In the genomic region with DNA sequence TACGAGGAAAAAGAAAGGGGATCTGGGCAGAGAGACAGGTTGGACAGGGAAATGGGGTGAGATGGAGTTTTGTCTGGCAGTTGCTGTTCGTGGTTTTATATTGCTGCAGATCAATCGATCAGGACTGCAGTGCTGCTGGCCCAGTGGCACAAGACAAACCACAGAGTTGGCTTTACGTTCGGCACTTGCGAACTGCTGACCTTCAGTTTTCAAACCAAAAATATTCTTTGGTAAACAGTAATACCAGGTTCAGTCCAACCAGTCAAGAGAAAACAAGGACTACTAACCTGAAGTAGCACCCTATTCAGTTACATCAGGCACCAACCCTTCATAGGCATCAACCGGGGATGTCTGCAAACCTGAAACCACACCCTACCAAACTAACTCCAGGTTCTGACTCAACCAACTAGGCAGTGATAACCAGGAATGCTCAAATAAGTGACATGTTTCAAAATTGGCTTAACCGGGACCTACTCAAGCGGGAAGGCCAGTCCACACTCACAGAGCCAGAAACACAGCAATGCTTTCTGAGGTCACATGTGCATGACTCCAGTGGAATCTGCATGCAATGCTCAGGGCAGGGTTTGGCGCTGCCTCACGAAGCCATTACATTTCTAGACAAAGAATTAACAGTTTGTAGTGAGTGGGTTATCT, we compare ENCODE assay signal across 9 cellular contexts.
A peak's percentile ranks its signal among the peaks of the same experiment; 100 is the strongest.
DNase-seq lines count a peak whose midpoint lies in the region; ATAC-seq, FAIRE-seq and TF ChIP-seq lines count a peak whose summit lies in the region.
"Had no signal": no experiment of that assay in that cellular context is flagged by ENCODE, and none has a peak within 500 bp of the region (broad histone marks: within the 10 kb centered on the region; RNA-seq: fewer than 3 reads in every experiment).

No MANE protein-coding gene starts in this region.

- H2AK5ac ChIP-seq in IMR-90 (ENCODE audit: low read depth, low read length), result peak overlapping the region; percentile 76

- H3K56ac ChIP-seq in IMR-90 (ENCODE audit: extremely low read depth, insufficient read depth, low read length), result peak overlapping the region; percentile 97; the same call in 1 of the 2 replicates

- H3K4me3 ChIP-seq in IMR-90 (ENCODE audit: insufficient read depth, low read depth, low read length) (no peak overlapping the region), astrocyte of the spinal cord (ENCODE audit: low read depth, low read length) (peak overlapping the region; percentile 31), keratinocyte (ENCODE audit: control insufficient read depth in 2 of 3, extremely low read depth in 1 of 3, insufficient read depth in 2 of 3, low read depth in 1 of 3, low read length in 3 of 3) (no peak overlapping the region), stomach smooth muscle (ENCODE audit: low read length in 2 of 2) (peak overlapping the region in 1 of 2 donors; percentile 44)

- FAIRE-seq in keratinocyte (lab: Jason Lieb, UNC), result peak; percentile 60
- FAIRE-seq: islet of Langerhans had no signal

- H4K20me1 ChIP-seq in IMR-90 (ENCODE audit: insufficient read depth, low read length), result no peaks in the 10 kb centered on the region
- H4K20me1 ChIP-seq in keratinocyte (ENCODE audit: control insufficient read depth, extremely low read depth, insufficient read depth, low read length), result no peaks in the 10 kb centered on the region

- H2AFZ ChIP-seq in IMR-90 (replicated peaks; ENCODE audit: low read length, poor library complexity) (peak overlapping the region; percentile 17), keratinocyte (ENCODE audit: control insufficient read depth, low read length) (no peak overlapping the region)

- in situ Hi-C loops in IMR-90 (cut with MboI; ENCODE audit: low sequenced_read_pairs) (no loop called here), astrocyte of the spinal cord (cut with HindIII; ENCODE audit: low sequenced_read_pairs) (no loop called here)

- peak overlapping the region; percentile 100 for H3K4ac ChIP-seq in IMR-90 (ENCODE audit: low read depth, low read length)

- H2AK9ac ChIP-seq in IMR-90 (replicated peaks; ENCODE audit: low read depth, low read length, poor library complexity), result peak overlapping the region; percentile 1

- WGBS in IMR-90 (ENCODE audit: extremely low coverage in 2 of 2, insufficient read length in 1 of 2), 2 experiments, result 53% methylated on average over 4 of the region's 11 CpGs; no CpG with 5 or more reads in 1 of the 2 experiments

- H3K4me1 ChIP-seq in IMR-90 (ENCODE audit: control insufficient read depth, insufficient read depth, low read length) (peaks cover 22% of the 10 kb centered on the region), keratinocyte (ENCODE audit: control insufficient read depth, extremely low read depth, insufficient read depth, low read length) (peaks cover 31% of the 10 kb centered on the region), stomach smooth muscle (ENCODE audit: control insufficient read depth, insufficient read depth, low read length) (peaks cover 41% of the 10 kb centered on the region)

- ATAC-seq in IMR-90 (ENCODE audit: low read depth), result peak; percentile 9; the same call in 1 of the 2 replicates
- ATAC-seq in GM19397 (IDR thresholded peaks at IDR 0.05; ENCODE audit: unreplicated experiment), result no peak
- no peak for ATAC-seq in HG02623 (IDR thresholded peaks at IDR 0.05; ENCODE audit: unreplicated experiment)

- H3K36me3 ChIP-seq in IMR-90 (ENCODE audit: control insufficient read depth, insufficient read depth, low read length) (peaks cover 4% of the 10 kb centered on the region), keratinocyte (ENCODE audit: control insufficient read depth in 2 of 2, extremely low read depth in 1 of 2, insufficient read depth in 2 of 2, low read length in 2 of 2) (peaks cover 3 to 6% of the 10 kb centered on the region in 2 experiments), stomach smooth muscle (ENCODE audit: control insufficient read depth in 2 of 2, insufficient read depth in 2 of 2, low read length in 2 of 2) (no peaks in the 10 kb centered on the region)

- H2BK15ac ChIP-seq in IMR-90 (ENCODE audit: low read depth, low read length), result peak overlapping the region; percentile 49; the same call in 2 of the 3 replicates

- H3K18ac ChIP-seq in IMR-90 (ENCODE audit: low read depth, low read length), result peak overlapping the region; percentile 36

- peak overlapping the region; percentile 89 for H3K14ac ChIP-seq in IMR-90 (replicated peaks; ENCODE audit: low read depth, low read length)

- peaks cover 34 to 62% of the 10 kb centered on the region in 2 experiments for H3K79me1 ChIP-seq in IMR-90 (ENCODE audit: low read depth in 1 of 2, low read length in 2 of 2)

- POLR2A ChIA-PET in IMR-90 (lab: Charles Lee; ENCODE audit: unreplicated experiment), result interaction anchor here (0.6 kb wide), 1 partner anchor 33 kb away, joined by 3 read pairs; no protein-coding TSS in a partner anchor

- H2BK120ac ChIP-seq in IMR-90 (ENCODE audit: low read depth, low read length), result peak overlapping the region; percentile 85

- peaks cover 15% of the 10 kb centered on the region for H3K9me1 ChIP-seq in IMR-90 (ENCODE audit: insufficient read depth, low read length)
- H3K9me1 ChIP-seq in keratinocyte (ENCODE audit: control insufficient read depth, extremely low read depth, insufficient read depth, low read length), result peaks cover 2% of the 10 kb centered on the region

- peak overlapping the region; percentile 95 for H2BK5ac ChIP-seq in IMR-90 (ENCODE audit: low read depth, low read length, poor library complexity, severe bottlenecking)

- peak overlapping the region; percentile 86 for H3K23ac ChIP-seq in IMR-90 (ENCODE audit: low read depth, low read length)

- CTCF ChIA-PET in IMR-90 (lab: Yijun Ruan, JAX), result interaction anchor here (0.6 kb wide), 1 partner anchor 24 kb away, joined by 3 read pairs; no protein-coding TSS in a partner anchor

- TF ChIP-seq POLR2A in IMR-90 (IDR thresholded peaks at IDR 0.05; ENCODE audit: low read depth, low read length), result no peak; the same call in 1 of the 2 replicates

- intact Hi-C loops in IMR-90 (cut with micrococcal nuclease), result loop anchor here (2.0 kb wide), 2 partner anchors 20 to 32 kb away; no protein-coding TSS in a partner anchor

- no peak for TF ChIP-seq RAD21 in IMR-90 (IDR thresholded peaks at IDR 0.05; ENCODE audit: low read length)

- no peak for TF ChIP-seq CTCF in IMR-90 (conservative IDR thresholded peaks at IDR 0.05; ENCODE audit: low read depth, low read length)
- no peak for TF ChIP-seq CTCF in astrocyte of the spinal cord (IDR thresholded peaks at IDR 0.05; ENCODE audit: low read depth, low read length)
- no peak for TF ChIP-seq CTCF in keratinocyte (optimal IDR thresholded peaks at IDR 0.05 in 1 of 3, IDR thresholded peaks at IDR 0.05 in 1 of 3, conservative IDR thresholded peaks at IDR 0.05 in 1 of 3; ENCODE audit: extremely low read depth in 1 of 3, insufficient read depth in 2 of 3, low read length in 3 of 3)

- H3K4me2 ChIP-seq in IMR-90 (ENCODE audit: low read depth, low read length) (peak overlapping the region; percentile 91), keratinocyte (ENCODE audit: control insufficient read depth, extremely low read depth, insufficient read depth, low read depth, low read length) (no peak overlapping the region)

- H3K79me2 ChIP-seq in keratinocyte (ENCODE audit: control insufficient read depth, insufficient read depth, low read length), result no peaks in the 10 kb centered on the region

- H4K91ac ChIP-seq in IMR-90 (ENCODE audit: insufficient read depth, low read depth, low read length), result peak overlapping the region; percentile 95

- DNase-seq in IMR-90, result peak; percentile 79
- DNase-seq in astrocyte of the spinal cord (ENCODE audit: low read depth, low spot score), result peak; percentile 71
- DNase-seq in keratinocyte (ENCODE audit: low read depth, low spot score), result no peak
- DNase-seq in NCI-H524 treated with DMSO at 0.1 percent for 48 hours (lab: John Stamatoyannopoulos, UW), result no peak
- DNase-seq: Karpas-422 had no signal

- no peaks in the 10 kb centered on the region for H3K27me3 ChIP-seq in IMR-90 (ENCODE audit: control insufficient read depth, insufficient read depth, low read length)
- no peaks in the 10 kb centered on the region for H3K27me3 ChIP-seq in keratinocyte (ENCODE audit: control insufficient read depth, extremely low read depth, insufficient read depth, low read length)
- no peaks in the 10 kb centered on the region for H3K27me3 ChIP-seq in stomach smooth muscle (ENCODE audit: control insufficient read depth in 1 of 2, insufficient read depth in 2 of 2, low read length in 2 of 2)

- dilution Hi-C loops in IMR-90 (cut with HindIII; ENCODE audit: low sequenced_read_pairs, unreplicated experiment), result no loop called here
- dilution Hi-C loops in keratinocyte (cut with MboI; ENCODE audit: extremely low pct_ligation_motif_present, low sequenced_read_pairs), result no loop called here

- H4K8ac ChIP-seq in IMR-90 (ENCODE audit: low read depth in 2 of 2, low read length in 2 of 2), result peak overlapping the region; percentile 47 to 97; a peak in 3 of 4 replicates

- BruUV-seq in IMR-90 (replicated peaks; lab: Mats Ljungman, UMichigan), result no TSS peak

- peak overlapping the region; percentile 77 for H4K5ac ChIP-seq in IMR-90 (ENCODE audit: low read depth, low read length)

- H2BK20ac ChIP-seq in IMR-90 (ENCODE audit: low read depth, low read length), result peak overlapping the region; percentile 81

- peak overlapping the region; percentile 91 for H3K9ac ChIP-seq in IMR-90 (ENCODE audit: low read depth, low read length)
- H3K9ac ChIP-seq in keratinocyte (ENCODE audit: control insufficient read depth, extremely low read depth, insufficient read depth, low read length), result no peak overlapping the region
- H3K9ac ChIP-seq in stomach smooth muscle (ENCODE audit: low read length in 2 of 2), result peak overlapping the region in 1 of 2 donors; percentile 21

- H3K9me3 ChIP-seq in IMR-90 (ENCODE audit: control insufficient read depth, insufficient read depth, low read length) (no peaks in the 10 kb centered on the region), keratinocyte (ENCODE audit: control insufficient read depth, low read depth, low read length) (peaks cover under 1% of the 10 kb centered on the region), stomach smooth muscle (ENCODE audit: control insufficient read depth in 2 of 2, low read length in 2 of 2) (no peaks in the 10 kb centered on the region)

- peak overlapping the region; percentile 95 for H3K27ac ChIP-seq in IMR-90 (ENCODE audit: insufficient read depth, low read length)
- no peak overlapping the region for H3K27ac ChIP-seq in keratinocyte (ENCODE audit: control insufficient read depth, insufficient read depth, low read length)
- peak overlapping the region; percentile 76 for H3K27ac ChIP-seq in stomach smooth muscle (ENCODE audit: low read length)

TF ChIP-seq in IMR-90, 13 proteins besides CTCF, POLR2A, EP300 and RAD21 (continues in another document):
- TF ChIP-seq CHD1 (IDR thresholded peaks at IDR 0.05; ENCODE audit: low read depth, low read length), result no peak
- TF ChIP-seq FOS (IDR thresholded peaks at IDR 0.05; ENCODE audit: low read depth, low read length), result no peak
- TF ChIP-seq SMC3 (IDR thresholded peaks at IDR 0.05; ENCODE audit: low read depth, low read length), result no peak
- TF ChIP-seq MAZ (IDR thresholded peaks at IDR 0.05; ENCODE audit: borderline replicate concordance, low read depth, low read length), result no peak

Comparison
In these comparisons a context has a peak if more than half of its experiments do, and no peak if none do; other contexts are left out.
1. DNase-seq: peak in IMR-90 (single experiment) and astrocyte of the spinal cord (single experiment); none in keratinocyte (single experiment) and NCI-H524 treated with DMSO at 0.1 percent for 48 hours (single experiment).